In genomic region chrX:27750298-27750697, GRCh38 we compare ENCODE assay signal across 17 cellular contexts. TPM values are rescaled to one million over a fixed set of nuclear protein-coding genes. Genes with fewer than 3 reads are reported as not detected.
"Had no signal": no experiment of that assay in that cellular context is flagged by ENCODE, and none has a peak within 500 bp of the region (broad histone marks: within the 10 kb centered on the region; RNA-seq: fewer than 3 reads in every experiment).

No MANE protein-coding gene starts in this region.

RNA-seq across cellular contexts. Expression of gene MAGEB10, which starts 57.5 kb away (rescaled TPM):
- total RNA-seq: activated B cell treated with CpG ODN at 0.5 μM for 24 hours; activated CD4-positive, alpha-beta memory T cell treated with anti-CD3 and anti-CD28 coated beads for 36 hours; activated CD4-positive, alpha-beta T cell treated with anti-CD3 and anti-CD28 coated beads, Interleukin-2, amount 10 ng/mL, durations not matched to agents 24 days and 14 days; activated CD8-positive, alpha-beta memory T cell treated with anti-CD3 and anti-CD28 coated beads for 36 hours; activated CD8-positive, alpha-beta T cell treated with anti-CD3 and anti-CD28 coated beads for 36 hours; activated naive CD4-positive, alpha-beta T cell treated with anti-CD3 and anti-CD28 coated beads for 36 hours; activated naive CD4-positive, alpha-beta T cell treated with anti-CD3 and anti-CD28 coated beads, Interleukin-2, amount 50 U/mL, for 72 hours; activated naive CD8-positive, alpha-beta T cell treated with anti-CD3 and anti-CD28 coated beads for 36 hours; activated T-cell treated with anti-CD3 and anti-CD28 coated beads, Interleukin-2, amount 50 U/mL, for 4 hours; activated T-cell treated with anti-CD3 and anti-CD28 coated beads, Interleukin-2, amount 50 U/mL, for 72 hours; activated T-helper 1 cell treated with anti-CD3 and anti-CD28 coated beads, Interleukin-12 subunit alpha, Interleukin-12 subunit beta, Interleukin-2, Interleukin-4 antibody, amounts not matched to agents 30 ng/mL and 10 ng/mL and 1 ng/mL, durations not matched to agents 14 hours and 24 hours and 36 hours; activated T-helper 17 cell treated with anti-CD3 and anti-CD28 coated beads, Interleukin-2, amount 50 U/mL, for 72 hours; adrenal gland; aorta; bronchial epithelial cell; cardiac muscle cell; chondrocyte had no signal
- polyA plus RNA-seq: adrenal gland, aorta, cardiac muscle cell had no signal
